ENCODE assay signal across 8 cellular contexts in genomic region chr3:13884851-13885703, GRCh38.
A peak's percentile ranks its signal among the peaks of the same experiment; 100 is the strongest.
DNase-seq lines count a peak whose midpoint lies in the region; ATAC-seq and TF ChIP-seq lines count a peak whose summit lies in the region.

No MANE protein-coding gene starts in this region.

- in situ Hi-C loops in GM13977 (cut with MboI; ENCODE audit: low pct_unique_long_range_greater_than_20kb, low sequenced_read_pairs, unreplicated experiment): no loop called here

- no peak overlapping the region for H3K4me2 ChIP-seq in parathyroid adenoma (ENCODE audit: low read length)

- H3K9ac ChIP-seq in parathyroid adenoma: no peak overlapping the region

- no peaks in the 10 kb centered on the region for H3K27me3 ChIP-seq in parathyroid adenoma (ENCODE audit: control insufficient read depth, insufficient read depth, low read length)

- H3K79me2 ChIP-seq in parathyroid adenoma: no peaks in the 10 kb centered on the region

- H2AFZ ChIP-seq in parathyroid adenoma: no peak overlapping the region

- H3K4me3 ChIP-seq in AG10803 (ENCODE audit: low read length) (no peak overlapping the region), parathyroid adenoma (ENCODE audit: low read depth, low read length) (no peak overlapping the region)

- DNase-seq in AG10803 (ENCODE audit: low read depth) (no peak), GM13977 (ENCODE audit: low spot score) (peak; percentile 81), NCI-H1105 (lab: John Stamatoyannopoulos, UW) (peak; percentile 23), ecto neural progenitor cell (ENCODE audit: low spot score) (peak; percentile 63)
- DNase-seq in activated CD4-positive, alpha-beta T cell treated with anti-CD3 and anti-CD28 coated beads for 4 hours: peak; percentile 77 to 80

- no peak overlapping the region for H3K27ac ChIP-seq in parathyroid adenoma

- H3K36me3 ChIP-seq in parathyroid adenoma (ENCODE audit: control insufficient read depth, insufficient read depth, low read length): no peaks in the 10 kb centered on the region

- peaks cover 6% of the 10 kb centered on the region for H3K4me1 ChIP-seq in parathyroid adenoma

- H3K9me3 ChIP-seq in parathyroid adenoma (ENCODE audit: control insufficient read depth, low read length): no peaks in the 10 kb centered on the region

- TF ChIP-seq CTCF in AG10803 (conservative IDR thresholded peaks at IDR 0.05; ENCODE audit: low read length) (peak; percentile 42), GM13977 (IDR thresholded peaks at IDR 0.05; ENCODE audit: extremely low read depth, insufficient read depth, missing control alignments) (peak; percentile 74), parathyroid adenoma (IDR thresholded peaks at IDR 0.05) (peak; percentile 90)

- ATAC-seq in HG03460 (IDR thresholded peaks at IDR 0.05; ENCODE audit: unreplicated experiment): no peak
- ATAC-seq in GM21717 (IDR thresholded peaks at IDR 0.05; ENCODE audit: unreplicated experiment): no peak
